8 cellular contexts compared by ENCODE assay signal in the genomic region with DNA sequence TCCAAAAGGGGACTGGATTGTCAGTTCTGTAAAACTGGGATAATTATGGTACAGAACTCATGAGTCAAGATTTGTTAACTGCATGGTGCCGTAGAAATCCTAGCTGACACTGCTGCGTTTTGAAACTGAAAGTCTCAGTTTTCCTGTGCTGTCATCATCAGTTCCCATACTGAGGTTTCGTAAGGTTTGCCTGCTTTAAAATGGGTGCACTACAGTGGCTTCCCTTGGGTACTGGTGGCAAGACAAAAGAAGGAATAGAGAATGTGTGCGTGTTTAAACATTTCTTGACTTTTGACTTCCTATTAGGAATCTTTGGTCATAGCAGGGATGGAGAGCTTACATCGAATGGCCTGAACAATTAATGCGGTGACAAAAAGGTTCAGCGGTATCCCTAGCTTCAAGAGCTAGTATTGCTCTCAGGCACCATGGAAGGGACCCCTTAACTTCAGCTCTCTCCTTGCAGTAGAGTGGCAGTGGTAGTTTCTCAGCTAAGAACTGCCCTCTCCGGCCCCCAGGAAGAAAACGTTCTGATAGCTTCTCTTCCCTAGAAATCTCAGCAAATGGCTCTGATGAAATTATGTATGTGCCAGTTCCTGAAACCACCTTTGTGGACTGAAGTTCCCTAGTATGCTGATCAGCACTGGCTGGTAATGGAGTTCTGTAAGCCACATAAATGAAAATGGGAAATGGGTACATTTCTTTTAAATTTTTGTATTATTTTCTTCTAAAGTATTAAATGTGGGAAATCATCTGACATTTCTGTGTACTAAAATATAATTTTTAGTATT.
DNase-seq lines count a peak whose midpoint lies in the region; ATAC-seq lines count a peak whose summit lies in the region.

No MANE protein-coding gene starts in this region.

- ATAC-seq in HG02885 (IDR thresholded peaks at IDR 0.05; ENCODE audit: poor library complexity, unreplicated experiment), result peak; percentile 89

- DNase-seq in NOMO-1 (lab: John Stamatoyannopoulos, UW; ENCODE audit: unreplicated experiment in 2 of 2) (peak; percentile 56 to 81), NOMO-1 treated with dmso at 0.1 percent for 144 hours (lab: John Stamatoyannopoulos, UW; ENCODE audit: unreplicated experiment) (no peak), amniotic epithelial cell (ENCODE audit: low read depth) (peak; percentile 69), pons (ENCODE audit: low spot score) (peak; percentile 48), HK-2 (ENCODE audit: unreplicated experiment) (no peak), D341Med (ENCODE audit: low spot score) (no peak)
- no peak for DNase-seq in activated CD4-positive, alpha-beta T cell treated with anti-CD3 and anti-CD28 coated beads, Interleukin-2, amount 50 U/mL, for 48 hours

Comparison
In these comparisons a context has a peak if more than half of its experiments do, and no peak if none do; other contexts are left out.
1. DNase-seq: peak in NOMO-1 (2 of 2), amniotic epithelial cell (single experiment) and pons (single experiment); none in NOMO-1 treated with dmso at 0.1 percent for 144 hours (single experiment), HK-2 (single experiment), D341Med (single experiment) and activated CD4-positive, alpha-beta T cell treated with anti-CD3 and anti-CD28 coated beads, Interleukin-2, amount 50 U/mL, for 48 hours (0 of 2).